In genomic region chr16:79815049-79815448, GRCh38 we compare ENCODE assay signal across 29 cellular contexts.
"Had no signal": no experiment of that assay in that cellular context is flagged by ENCODE, and none has a peak within 500 bp of the region (broad histone marks: within the 10 kb centered on the region; RNA-seq: fewer than 3 reads in every experiment).

No MANE protein-coding gene starts in this region.

- ATAC-seq: SK-N-SH treated with all-trans-retinoic acid at 6 μM for 48 hours, T-cell had no signal

- H3K36me3 ChIP-seq: Peyer's patch, SJCRH30 had no signal

- H3K9me3 ChIP-seq: Peyer's patch, SJCRH30 had no signal

- H3K4me3 ChIP-seq: Peyer's patch, SJCRH30, SK-N-MC had no signal

- H3K27ac ChIP-seq: Peyer's patch, SJCRH30, SK-N-MC had no signal

- H3K27me3 ChIP-seq: Peyer's patch, SJCRH30 had no signal

- DNase-seq: Kasumi-1, KG1, MM.1S, MV-4-11, NCI-H1092, NCI-H1105, NCI-H1417 treated with DMSO at 0.1 percent for 48 hours, NCI-H1436 treated with DMSO at 0.1 percent for 48 hours, NCI-H1694 treated with DMSO at 0.1 percent for 48 hours, NCI-H187 treated with DMSO at 0.1 percent for 48 hours, NCI-H2029, NCI-H2081, NCI-H2171 treated with DMSO at 0.1 percent for 48 hours, NCI-H2227 treated with DMSO at 0.1 percent for 48 hours, NCI-H446 treated with DMSO at 0.1 percent for 48 hours, NCI-H510A, NCI-H524, NCI-H526, NCI-H69, NCI-H748 treated with DMSO at 0.1 percent for 48 hours, NCI-H82, Peyer's patch, RPMI8226, SHP77, SIG-M5, SJCRH30, T-cell had no signal

- H3K4me1 ChIP-seq: Peyer's patch, SJCRH30 had no signal
